Comparison of ENCODE assay signal across 8 cellular contexts in genomic region chr22:30968924-30969531, GRCh38. TPM values are rescaled to one million over a fixed set of nuclear protein-coding genes. Genes with fewer than 3 reads are reported as not detected.
DNase-seq lines count a peak whose midpoint lies in the region; ATAC-seq lines count a peak whose summit lies in the region.

TSS of gene TUG1 (plus strand) at chr22:30969265.

- H3K4me3 ChIP-seq in GM23248, result peak within 1 kb of the TSS; percentile 88

- ATAC-seq in naive B cell (ENCODE audit: low read depth in 2 of 2), result peak; percentile 87 to 88
- peak; percentile 96 for ATAC-seq in stimulated activated memory B cell treated with anti-CD40 and anti-IgM and Interleukin-4, amounts not matched to agents 10 μg/mL and 1 μg/mL and 100 μg/mL, for 72 hours

- peak; percentile 64 for DNase-seq in DMS79 treated with DMSO at 0.1 percent for 48 hours (lab: John Stamatoyannopoulos, UW)
- peak; percentile 99 for DNase-seq in GM23248
- peak; percentile 90 to 92 for DNase-seq in Kasumi-1 (lab: John Stamatoyannopoulos, UW)
- peak; percentile 97 for DNase-seq in RPMI7951 (ENCODE audit: low read depth)
- DNase-seq in activated T-helper 1 cell treated with anti-CD3 and anti-CD28 coated beads, Interleukin-2, amount 50 U/mL, for 16 hours (ENCODE audit: low read depth in 1 of 2, low spot score in 1 of 2), result peak; percentile 93 to 94
- peak; percentile 99 for DNase-seq in fibroblast of gingiva (ENCODE audit: low read depth)
- peak; percentile 98 for DNase-seq in naive B cell

- H4K20me1 ChIP-seq in GM23248 (ENCODE audit: insufficient read depth), result peaks cover 29% of the 10 kb centered on the region; the same call in 1 of the 2 replicates

- peak within 1 kb of the TSS; percentile 87 for H2AFZ ChIP-seq in GM23248

- peaks cover 43% of the 10 kb centered on the region for H3K4me1 ChIP-seq in GM23248 (ENCODE audit: insufficient read depth)

- no peaks in the 10 kb centered on the region for H3K27me3 Mint-ChIP-seq in naive B cell
- no peaks in the 10 kb centered on the region for H3K27me3 Mint-ChIP-seq in stimulated activated memory B cell treated with anti-CD40 and anti-IgM and Interleukin-4, amounts not matched to agents 10 μg/mL and 1 μg/mL and 100 μg/mL, for 72 hours

- H3K4me1 Mint-ChIP-seq in naive B cell, result peaks cover 31 to 64% (median 49%) of the 10 kb centered on the region in 3 donors
- peaks cover 49% of the 10 kb centered on the region for H3K4me1 Mint-ChIP-seq in stimulated activated memory B cell treated with anti-CD40 and anti-IgM and Interleukin-4, amounts not matched to agents 10 μg/mL and 1 μg/mL and 100 μg/mL, for 72 hours

- in situ Hi-C loops in GM23248 (cut with MboI), result no loop called here

- peak within 1 kb of the TSS; percentile 85 to 99 (median 96) for H3K4me3 Mint-ChIP-seq in naive B cell
- H3K4me3 Mint-ChIP-seq in stimulated activated memory B cell treated with anti-CD40 and anti-IgM and Interleukin-4, amounts not matched to agents 10 μg/mL and 1 μg/mL and 100 μg/mL, for 72 hours, result peak within 1 kb of the TSS; percentile 89

- H3K27ac Mint-ChIP-seq in naive B cell, result peak within 1 kb of the TSS; percentile 90 to 99 (median 96)
- H3K27ac Mint-ChIP-seq in stimulated activated memory B cell treated with anti-CD40 and anti-IgM and Interleukin-4, amounts not matched to agents 10 μg/mL and 1 μg/mL and 100 μg/mL, for 72 hours, result peak within 1 kb of the TSS; percentile 85

- H3K4me2 ChIP-seq in GM23248 (ENCODE audit: unreplicated experiment), result peak within 1 kb of the TSS; percentile 90

- peaks cover 20 to 26% of the 10 kb centered on the region in 2 donors for H3K36me3 Mint-ChIP-seq in naive B cell
- peaks cover 42% of the 10 kb centered on the region for H3K36me3 Mint-ChIP-seq in stimulated activated memory B cell treated with anti-CD40 and anti-IgM and Interleukin-4, amounts not matched to agents 10 μg/mL and 1 μg/mL and 100 μg/mL, for 72 hours

- no peaks in the 10 kb centered on the region for H3K9me2 ChIP-seq in GM23248 (ENCODE audit: insufficient read depth)

- peaks cover 93% of the 10 kb centered on the region for H3K79me2 ChIP-seq in GM23248 (ENCODE audit: insufficient read depth)

- peak within 1 kb of the TSS; percentile 94 for H3K9ac ChIP-seq in GM23248

- WGBS in GM23248 (ENCODE audit: low coverage in 1 of 2, low lambda C conversion rate in 2 of 2, missing lambda C conversion rate in 2 of 2), 2 experiments, result 0 to 1% methylated on average over 43 to 49 of the region's 67 CpGs

- H3K36me3 ChIP-seq in GM23248 (ENCODE audit: low read depth), result peaks cover 38% of the 10 kb centered on the region

- peak within 1 kb of the TSS; percentile 86 for H3K27ac ChIP-seq in GM23248

- H3K27me3 ChIP-seq in GM23248 (replicated peaks; ENCODE audit: insufficient read depth), result no peaks in the 10 kb centered on the region

- H3K9me3 ChIP-seq in GM23248 (ENCODE audit: low read depth), result no peaks in the 10 kb centered on the region

- H3K9me3 Mint-ChIP-seq in naive B cell, result peaks cover 6 to 30% (median 24%) of the 10 kb centered on the region in 7 donors
- H3K9me3 Mint-ChIP-seq in stimulated activated memory B cell treated with anti-CD40 and anti-IgM and Interleukin-4, amounts not matched to agents 10 μg/mL and 1 μg/mL and 100 μg/mL, for 72 hours, result peaks cover 3% of the 10 kb centered on the region

- H3F3A ChIP-seq in GM23248 (ENCODE audit: insufficient read depth), result 0 out of 2 replicates have a peak, but pooled peaks cover 10% of the 10 kb centered on the region

RNA-seq across cellular contexts. Expression of gene TUG1, which starts in this region (rescaled TPM):
- total RNA-seq in GM23248 (2014; rRNA removed; shearing (Covaris generic)), result 65.9 and 68.5 TPM in 2 replicates
- polyA plus RNA-seq in GM23248 (2016; fragmentation: Nextera tagmentation; extraction: Ambion mirVana) (22.8 and 26.6 TPM in 2 replicates), naive B cell (ENCODE audit: low read depth in 6 of 6) (10 to 100 TPM in 5 of 6 donors, 1 to 10 TPM in 1; 8.1 to 30.7 (median 21.5) TPM)
- 26.7 and 41.8 TPM in 2 replicates for total RNA-seq in RPMI7951 (2014; rRNA removed; shearing (Covaris generic))

Comparison
In these comparisons a context has a peak if more than half of its experiments do, and no peak if none do; other contexts are left out.
1. Peak in every context shown above with its lines: DNase-seq, ATAC-seq, H3K4me3 ChIP-seq and H3K27ac ChIP-seq.